ENCODE assay signal across 20 cellular contexts in genomic region chr17:31431795-31432658, GRCh38. TPM values are rescaled to one million over a fixed set of nuclear protein-coding genes. Genes with fewer than 3 reads are reported as not detected.
A peak's percentile ranks its signal among the peaks of the same experiment; 100 is the strongest.
DNase-seq lines count a peak whose midpoint lies in the region; ATAC-seq lines count a peak whose summit lies in the region.
"Had no signal": no experiment of that assay in that cellular context is flagged by ENCODE, and none has a peak within 500 bp of the region (broad histone marks: within the 10 kb centered on the region; RNA-seq: fewer than 3 reads in every experiment).

No MANE protein-coding gene starts in this region.

- no peaks in the 10 kb centered on the region for H3K27me3 ChIP-seq in BLaER1

- peak; percentile 55 for ATAC-seq in left colon
- ATAC-seq in activated T-cell treated with anti-CD3 and anti-CD28 coated beads, Interleukin-2, amount 50 U/mL, for 72 hours (replicated peaks in 1 of 2) = no peak
- ATAC-seq: left ventricle myocardium superior, sciatic nerve had no signal

- in situ Hi-C loops in SK-MEL-5 (cut with HindIII; ENCODE audit: low pct_unique_long_range_greater_than_20kb, low sequenced_read_pairs) = no loop called here

- H3K9me3 Mint-ChIP-seq in activated T-cell treated with anti-CD3 and anti-CD28 coated beads, Interleukin-2, amount 50 U/mL, for 72 hours = no peaks in the 10 kb centered on the region
- H3K9me3 Mint-ChIP-seq: activated naive CD4-positive, alpha-beta T cell treated with anti-CD3 and anti-CD28 coated beads, Interleukin-2, amount 50 U/mL, for 24 hours; CD8-positive, alpha-beta memory T cell; IgD-negative memory B cell had no signal

- no peak overlapping the region for H3K4me3 ChIP-seq in BLaER1
- H3K4me3 ChIP-seq: stomach had no signal

- H3K27me3 Mint-ChIP-seq in activated T-cell treated with anti-CD3 and anti-CD28 coated beads, Interleukin-2, amount 50 U/mL, for 72 hours (ENCODE audit: low read depth) = peaks cover 12% of the 10 kb centered on the region

- no peaks in the 10 kb centered on the region for H3K9me3 ChIP-seq in BLaER1
- H3K9me3 ChIP-seq: stomach had no signal

- H3K27ac ChIP-seq in BLaER1 = no peak overlapping the region; the same call in 1 of the 2 replicates
- H3K27ac ChIP-seq: stomach had no signal

- intact Hi-C loops in left colon (cut with DNase I, micrococcal nuclease) = loop anchor here in 1 of 2 donors (10.0 kb wide), 1 partner anchor 413 kb away; no protein-coding TSS in a partner anchor

- peaks cover 81% of the 10 kb centered on the region for H3K4me1 ChIP-seq in BLaER1

- H3K4me2 ChIP-seq in BLaER1 = peak overlapping the region; percentile 99

- H3K36me3 Mint-ChIP-seq in activated T-cell treated with anti-CD3 and anti-CD28 coated beads, Interleukin-2, amount 50 U/mL, for 72 hours (ENCODE audit: insufficient read depth in 2 of 2) = no peaks in the 10 kb centered on the region
- H3K36me3 Mint-ChIP-seq: activated naive CD4-positive, alpha-beta T cell treated with anti-CD3 and anti-CD28 coated beads, Interleukin-2, amount 50 U/mL, for 24 hours had no signal

- peaks cover 10% of the 10 kb centered on the region for H4K20me1 ChIP-seq in BLaER1

- no peak overlapping the region for H3K9ac ChIP-seq in BLaER1

- DNase-seq in HT-29 (ENCODE audit: low spot score) (peak; percentile 70), SK-MEL-5 (ENCODE audit: low read depth, low spot score) (peak; percentile 12), left colon (no peak), KG1 (lab: John Stamatoyannopoulos, UW) (no peak), kidney glomerular epithelial cell (lab: John Stamatoyannopoulos, UW) (no peak)
- no peak for DNase-seq in activated T-cell treated with anti-CD3 and anti-CD28 coated beads, Interleukin-2, amount 50 U/mL, for 72 hours
- no peak for DNase-seq in activated CD4-positive, alpha-beta T cell treated with anti-CD3 and anti-CD28 coated beads, Interleukin-2, amount 50 U/mL, for 1 hour
- DNase-seq: activated CD4-positive, alpha-beta T cell treated with anti-CD3 and anti-CD28 coated beads for 48 hours; activated T-cell treated with anti-CD3 and anti-CD28 coated beads for 4 hours; CD8-positive, alpha-beta memory T cell; foreskin fibroblast; GOT3; left ventricle myocardium superior; nucleus accumbens; stimulated activated CD4-positive, alpha-beta T cell treated with anti-CD3 and anti-CD28 coated beads, Interleukin-1b, Interleukin-23, amount 100 ng/mL, for 48 hours; stomach had no signal

- no peak overlapping the region for H3K4me3 Mint-ChIP-seq in activated T-cell treated with anti-CD3 and anti-CD28 coated beads, Interleukin-2, amount 50 U/mL, for 72 hours
- H3K4me3 Mint-ChIP-seq: activated naive CD4-positive, alpha-beta T cell treated with anti-CD3 and anti-CD28 coated beads, Interleukin-2, amount 50 U/mL, for 24 hours had no signal

- H3K4me1 Mint-ChIP-seq in activated T-cell treated with anti-CD3 and anti-CD28 coated beads, Interleukin-2, amount 50 U/mL, for 72 hours (ENCODE audit: low read depth) = peaks cover 20% of the 10 kb centered on the region

- H3K36me3 ChIP-seq in BLaER1 = no peaks in the 10 kb centered on the region
- H3K36me3 ChIP-seq: stomach had no signal

- H3K27ac Mint-ChIP-seq in activated T-cell treated with anti-CD3 and anti-CD28 coated beads, Interleukin-2, amount 50 U/mL, for 72 hours = no peak overlapping the region
- H3K27ac Mint-ChIP-seq: activated naive CD4-positive, alpha-beta T cell treated with anti-CD3 and anti-CD28 coated beads, Interleukin-2, amount 50 U/mL, for 24 hours; IgD-negative memory B cell had no signal

RNA-seq across cellular contexts. Expression of gene RAB11FIP4, which starts 40.6 kb away (rescaled TPM):
- 58.3 and 59.5 TPM in 2 replicates for total RNA-seq in HT-29 (2014; rRNA removed; shearing (Covaris generic))
- total RNA-seq in SK-MEL-5 (2014; rRNA removed; shearing (Covaris generic)) = 48.8 and 50.4 TPM in 2 replicates
- polyA plus RNA-seq in SK-MEL-5 (2015; cell fraction: cytosol; rRNA removed) = 27.3 and 44.3 TPM in 2 replicates
- 23.9 and 34.0 TPM in 2 replicates for polyA plus RNA-seq in SK-MEL-5 (2015; cell fraction: nucleus; rRNA removed)
- total RNA-seq in left colon = 10 to 100 TPM; 42.5 to 46.9 TPM
- total RNA-seq in activated T-cell treated with anti-CD3 and anti-CD28 coated beads, Interleukin-2, amount 50 U/mL, for 72 hours = 10 to 100 TPM; 39.1 to 40.8 TPM

Comparison
In these comparisons a context has a peak if more than half of its experiments do, and no peak if none do; other contexts are left out.
1. DNase-seq: peak in HT-29 (single experiment) and SK-MEL-5 (single experiment); none in left colon (0 of 2), KG1 (single experiment), kidney glomerular epithelial cell (single experiment), activated T-cell treated with anti-CD3 and anti-CD28 coated beads, Interleukin-2, amount 50 U/mL, for 72 hours (0 of 2) and activated CD4-positive, alpha-beta T cell treated with anti-CD3 and anti-CD28 coated beads, Interleukin-2, amount 50 U/mL, for 1 hour (single experiment).